23 cellular contexts compared by ENCODE assay signal in genomic region chrX:13144927-13145659, GRCh38.
"Had no signal": no experiment of that assay in that cellular context is flagged by ENCODE, and none has a peak within 500 bp of the region (broad histone marks: within the 10 kb centered on the region; RNA-seq: fewer than 3 reads in every experiment).

No MANE protein-coding gene starts in this region.

- H3K79me2 ChIP-seq: hepatocyte, parathyroid adenoma had no signal

- DNase-seq: activated B cell treated with CpG ODN at 0.5 μM for 24 hours; activated CD4-positive, alpha-beta memory T cell treated with anti-CD3 and anti-CD28 coated beads for 36 hours; activated CD4-positive, alpha-beta T cell treated with anti-CD3 and anti-CD28 coated beads for 4 hours; activated CD8-positive, alpha-beta memory T cell treated with anti-CD3 and anti-CD28 coated beads, Interleukin-2, amount 10 ng/mL, durations not matched to agents 7 days and 5 days; activated naive CD4-positive, alpha-beta T cell; activated naive CD8-positive, alpha-beta T cell treated with anti-CD3 and anti-CD28 coated beads for 36 hours; amygdala; body of pancreas; caudate nucleus; colonic mucosa; mesendoderm; naive thymus-derived CD4-positive, alpha-beta T cell; spleen; stimulated activated naive B cell treated with anti-CD40 and anti-IgM and Interleukin-4, amounts not matched to agents 10 μg/mL and 1 μg/mL and 100 μg/mL, for 72 hours; T-cell; T-helper 9 cell; upper lobe of right lung had no signal

- ATAC-seq: activated CD8-positive, alpha-beta memory T cell treated with anti-CD3 and anti-CD28 coated beads, Interleukin-2, amount 10 ng/mL, durations not matched to agents 7 days and 5 days; activated T-helper 17 cell treated with anti-CD3 and anti-CD28 coated beads, Interleukin-2, amount 50 U/mL, for 72 hours; body of pancreas; naive thymus-derived CD4-positive, alpha-beta T cell; sciatic nerve; stimulated activated naive B cell treated with anti-CD40 and anti-IgM and Interleukin-4, amounts not matched to agents 10 μg/mL and 1 μg/mL and 100 μg/mL, for 72 hours; T-cell; upper lobe of right lung had no signal

- H3K9ac ChIP-seq: neural progenitor cell, parathyroid adenoma had no signal

- H3K4me3 ChIP-seq: body of pancreas, colonic mucosa, hepatocyte, neural progenitor cell, spleen, thoracic aorta, upper lobe of right lung had no signal

- H3K9me3 ChIP-seq: body of pancreas, colonic mucosa, thoracic aorta, upper lobe of right lung had no signal

- H3K36me3 ChIP-seq: colonic mucosa, neural progenitor cell, spleen, thoracic aorta, upper lobe of right lung had no signal

- H3K27ac ChIP-seq: body of pancreas, colonic mucosa, hepatocyte, neural progenitor cell, parathyroid adenoma, spleen, upper lobe of right lung had no signal

- H3K4me1 ChIP-seq: body of pancreas, colonic mucosa, neural progenitor cell, parathyroid adenoma, spleen, upper lobe of right lung had no signal

- H3K27me3 ChIP-seq: body of pancreas, colonic mucosa, hepatocyte, neural progenitor cell, upper lobe of right lung had no signal

- H2AFZ ChIP-seq: hepatocyte, neural progenitor cell, parathyroid adenoma had no signal

- H3K4me2 ChIP-seq: hepatocyte, neural progenitor cell had no signal
